Comparison of ENCODE assay signal across 9 cellular contexts in genomic region chrX:155881158-155881993, GRCh38. TPM values are rescaled to one million over a fixed set of nuclear protein-coding genes. Genes with fewer than 3 reads are reported as not detected.
DNase-seq lines count a peak whose midpoint lies in the region; ATAC-seq, FAIRE-seq and TF ChIP-seq lines count a peak whose summit lies in the region.
"Had no signal": no experiment of that assay in that cellular context is flagged by ENCODE, and none has a peak within 500 bp of the region (broad histone marks: within the 10 kb centered on the region; RNA-seq: fewer than 3 reads in every experiment).

Gene VAMP7, plus strand, starts transcription at chrX:155881345. Its CDS starts 8,122 bp downstream, at chrX:155889467.

- H4K20me1 ChIP-seq in keratinocyte (ENCODE audit: control insufficient read depth, extremely low read depth, insufficient read depth, low read length), result no peaks in the 10 kb centered on the region

- no peak for FAIRE-seq in keratinocyte (lab: Jason Lieb, UNC)
- FAIRE-seq: endometrium had no signal

- DNase-seq in AG10803 (ENCODE audit: low read depth) (peak; percentile 82), NCI-H345 (lab: John Stamatoyannopoulos, UW) (peak; percentile 88), keratinocyte (ENCODE audit: low read depth, low spot score) (peak; percentile 35)
- peak; percentile 61 for DNase-seq in activated CD4-positive, CD25-positive, alpha-beta regulatory T cell treated with anti-CD3 and anti-CD28 coated beads, Interleukin-2, amount 50 U/mL, for 16 hours (ENCODE audit: low read depth, low spot score)
- peak; percentile 38 to 63 for DNase-seq in central memory CD8-positive, alpha-beta T cell (ENCODE audit: low spot score in 2 of 2)
- DNase-seq in stimulated activated CD4-positive, alpha-beta T cell treated with anti-CD3 and anti-CD28 coated beads, Interleukin-15, amount 100 ng/mL, for 1 hour (ENCODE audit: low read depth in 1 of 2, low spot score in 1 of 2), result peak; percentile 47 to 62

- peak within 1 kb of the TSS; percentile 85 for H3K27ac Mint-ChIP-seq in central memory CD8-positive, alpha-beta T cell (ENCODE audit: low read depth)

- H3K36me3 ChIP-seq in keratinocyte (ENCODE audit: control insufficient read depth in 2 of 2, extremely low read depth in 1 of 2, insufficient read depth in 2 of 2, low read length in 2 of 2), result no peaks in the 10 kb centered on the region

- H3K79me2 ChIP-seq in keratinocyte (ENCODE audit: control insufficient read depth, insufficient read depth, low read length), result peaks cover 22% of the 10 kb centered on the region

- H3K9me1 ChIP-seq in keratinocyte (ENCODE audit: control insufficient read depth, extremely low read depth, insufficient read depth, low read length), result no peaks in the 10 kb centered on the region

- H3K4me2 ChIP-seq in keratinocyte (ENCODE audit: control insufficient read depth, extremely low read depth, insufficient read depth, low read depth, low read length), result peak within 1 kb of the TSS; percentile 87

- H3K9ac ChIP-seq in keratinocyte (ENCODE audit: control insufficient read depth, extremely low read depth, insufficient read depth, low read length), result peak within 1 kb of the TSS; percentile 82

- ATAC-seq in GM19025 (IDR thresholded peaks at IDR 0.05; ENCODE audit: low read depth, unreplicated experiment) (peak; percentile 97), HG03280 (IDR thresholded peaks at IDR 0.05; ENCODE audit: unreplicated experiment) (peak; percentile 96)
- peak; percentile 96 for ATAC-seq in central memory CD8-positive, alpha-beta T cell (replicated peaks; ENCODE audit: extremely low read depth, poor library complexity, severe bottlenecking)

- H3K4me1 ChIP-seq in keratinocyte (ENCODE audit: control insufficient read depth, extremely low read depth, insufficient read depth, low read length), result peaks cover 8% of the 10 kb centered on the region

- peak within 1 kb of the TSS; percentile 58 for H3K27ac ChIP-seq in keratinocyte (ENCODE audit: control insufficient read depth, insufficient read depth, low read length)

- peaks cover 5% of the 10 kb centered on the region for H3K9me3 Mint-ChIP-seq in central memory CD8-positive, alpha-beta T cell

- dilution Hi-C loops in keratinocyte (cut with MboI; ENCODE audit: extremely low pct_ligation_motif_present, low sequenced_read_pairs), result no loop called here

- H2AFZ ChIP-seq in keratinocyte (ENCODE audit: control insufficient read depth, low read length), result peak within 1 kb of the TSS; percentile 92

- TF ChIP-seq CTCF in AG10803 (conservative IDR thresholded peaks at IDR 0.05; ENCODE audit: low read length) (no peak), keratinocyte (optimal IDR thresholded peaks at IDR 0.05 in 1 of 3, IDR thresholded peaks at IDR 0.05 in 1 of 3, conservative IDR thresholded peaks at IDR 0.05 in 1 of 3; ENCODE audit: extremely low read depth in 1 of 3, insufficient read depth in 2 of 3, low read length in 3 of 3) (no peak)

- H3K4me3 ChIP-seq in AG10803 (ENCODE audit: low read length) (peak within 1 kb of the TSS; percentile 79), keratinocyte (ENCODE audit: control insufficient read depth in 2 of 3, extremely low read depth in 1 of 3, insufficient read depth in 2 of 3, low read depth in 1 of 3, low read length in 3 of 3) (peak within 1 kb of the TSS; percentile 73 to 74 (median 74))

- H3K9me3 ChIP-seq in keratinocyte (ENCODE audit: control insufficient read depth, low read depth, low read length), result no peaks in the 10 kb centered on the region

- H3K4me1 Mint-ChIP-seq in central memory CD8-positive, alpha-beta T cell, result peaks cover 24% of the 10 kb centered on the region

- H3K4me3 Mint-ChIP-seq in central memory CD8-positive, alpha-beta T cell, result peak within 1 kb of the TSS; percentile 90

- H3K27me3 Mint-ChIP-seq in central memory CD8-positive, alpha-beta T cell, result no peaks in the 10 kb centered on the region

- H3K36me3 Mint-ChIP-seq in central memory CD8-positive, alpha-beta T cell (ENCODE audit: insufficient read depth), result peaks cover 15% of the 10 kb centered on the region

- no peaks in the 10 kb centered on the region for H3K27me3 ChIP-seq in keratinocyte (ENCODE audit: control insufficient read depth, extremely low read depth, insufficient read depth, low read length)

RNA-seq across cellular contexts. Expression of gene VAMP7, which starts in this region (rescaled TPM):
- 26.2 to 41.5 TPM (median 26.5 TPM) in 3 replicates for polyA plus RNA-seq in keratinocyte
- polyA plus RNA-seq in keratinocyte (2011; ENCODE audit: low read depth), result 27.2 TPM
- polyA plus RNA-seq in keratinocyte (2011; cell fraction: cytosol; rRNA removed), result 25.5 and 55.9 TPM in 2 replicates
- polyA plus RNA-seq in keratinocyte (2011; cell fraction: nucleus; rRNA removed), result 11.0 and 15.4 TPM in 2 replicates
- 28.3 and 29.3 TPM in 2 replicates for polyA plus RNA-seq in keratinocyte (2012; ENCODE audit: low replicate concordance)
- 10.1 to 37.3 TPM (median 21.0 TPM) in 3 replicates for polyA minus RNA-seq in keratinocyte
- polyA minus RNA-seq in keratinocyte (2011; cell fraction: cytosol; rRNA and poly(A)+ RNA removed), result 25.3 TPM
- 7.3 and 11.5 TPM in 2 replicates for polyA minus RNA-seq in keratinocyte (2011; cell fraction: nucleus; rRNA and poly(A)+ RNA removed)

Comparison
In these comparisons a context has a peak if more than half of its experiments do, and no peak if none do; other contexts are left out.
1. Peak in every context shown above with its lines: DNase-seq, ATAC-seq, H3K4me3 ChIP-seq and H3K27ac ChIP-seq.
2. DNase-seq: peak in every context shown above with its lines; median percentile 88 in NCI-H345; 82 in AG10803; 61 in activated CD4-positive, CD25-positive, alpha-beta regulatory T cell treated with anti-CD3 and anti-CD28 coated beads, Interleukin-2, amount 50 U/mL, for 16 hours; 54 in stimulated activated CD4-positive, alpha-beta T cell treated with anti-CD3 and anti-CD28 coated beads, Interleukin-15, amount 100 ng/mL, for 1 hour; 50 in central memory CD8-positive, alpha-beta T cell; 35 in keratinocyte.